8 cellular contexts compared by ENCODE assay signal in genomic region chr22:37560682-37561208, GRCh38. TPM values are rescaled to one million over a fixed set of nuclear protein-coding genes. Genes with fewer than 3 reads are reported as not detected.
DNase-seq lines count a peak whose midpoint lies in the region; ATAC-seq and TF ChIP-seq lines count a peak whose summit lies in the region.

No MANE protein-coding gene starts in this region.

- H3K27me3 Mint-ChIP-seq in activated CD4-positive, alpha-beta T cell treated with anti-CD3 and anti-CD28 coated beads for 36 hours: peaks cover 49% of the 10 kb centered on the region
- peaks cover 76% of the 10 kb centered on the region for H3K27me3 Mint-ChIP-seq in central memory CD8-positive, alpha-beta T cell

- H3K36me3 Mint-ChIP-seq in activated CD4-positive, alpha-beta T cell treated with anti-CD3 and anti-CD28 coated beads for 36 hours (ENCODE audit: low read depth): no peaks in the 10 kb centered on the region
- H3K36me3 Mint-ChIP-seq in central memory CD8-positive, alpha-beta T cell (ENCODE audit: insufficient read depth): peaks cover 4% of the 10 kb centered on the region

- TF ChIP-seq RAD21 in liver (IDR thresholded peaks at IDR 0.05): no peak

- no peaks in the 10 kb centered on the region for H3K27me3 ChIP-seq in liver (ENCODE audit: control insufficient read depth in 4 of 4, insufficient read depth in 4 of 4, low read length in 3 of 4)
- no peaks in the 10 kb centered on the region for H3K27me3 ChIP-seq in tibial nerve

- H3K4me1 ChIP-seq in liver (ENCODE audit: control insufficient read depth in 4 of 4, insufficient read depth in 4 of 4, low read length in 3 of 4): peaks cover 34 to 68% (median 54%) of the 10 kb centered on the region in 4 donors
- peaks cover 0 to 68% (median 42%) of the 10 kb centered on the region in 4 donors for H3K4me1 ChIP-seq in tibial nerve

- peak overlapping the region; percentile 94 to 100 for H3K27ac ChIP-seq in liver (ENCODE audit: low read depth in 1 of 2, low read length in 2 of 2)
- peak overlapping the region; percentile 97 to 100 (median 100) for H3K27ac ChIP-seq in tibial nerve

- no peak for TF ChIP-seq POLR2A in tibial nerve (IDR thresholded peaks at IDR 0.05)

- H3K4me3 ChIP-seq in liver (ENCODE audit: low read depth in 1 of 3, low read length in 3 of 3): peak overlapping the region; percentile 46 to 92 (median 87)
- peak overlapping the region; percentile 65 to 100 (median 95) for H3K4me3 ChIP-seq in tibial nerve

- H3K4me3 Mint-ChIP-seq in activated CD4-positive, alpha-beta T cell treated with anti-CD3 and anti-CD28 coated beads for 36 hours: peak overlapping the region; percentile 38
- peak overlapping the region; percentile 74 for H3K4me3 Mint-ChIP-seq in central memory CD8-positive, alpha-beta T cell

- H3K4me1 Mint-ChIP-seq in activated CD4-positive, alpha-beta T cell treated with anti-CD3 and anti-CD28 coated beads for 36 hours: peaks cover 13% of the 10 kb centered on the region
- peaks cover 17% of the 10 kb centered on the region for H3K4me1 Mint-ChIP-seq in central memory CD8-positive, alpha-beta T cell

- intact Hi-C loops in activated CD4-positive, alpha-beta T cell treated with anti-CD3 and anti-CD28 coated beads for 36 hours (cut with DNase I, micrococcal nuclease): loop anchor here in 1 of 2 experiments (1.0 to 2.0 kb wide), 2 partner anchors 22 to 74 kb away; partner anchors contain the start of gene MFNG

- H3K9me3 ChIP-seq in liver (ENCODE audit: control insufficient read depth in 4 of 4, low read length in 3 of 4) (no peaks in the 10 kb centered on the region), tibial nerve (no peaks in the 10 kb centered on the region)

- no peaks in the 10 kb centered on the region for H3K9me3 Mint-ChIP-seq in activated CD4-positive, alpha-beta T cell treated with anti-CD3 and anti-CD28 coated beads for 36 hours (ENCODE audit: low read depth)
- H3K9me3 Mint-ChIP-seq in central memory CD8-positive, alpha-beta T cell: no peaks in the 10 kb centered on the region

- no peak for ATAC-seq in activated CD4-positive, alpha-beta T cell treated with anti-CD3 and anti-CD28 coated beads for 36 hours
- ATAC-seq in central memory CD8-positive, alpha-beta T cell (replicated peaks; ENCODE audit: extremely low read depth, poor library complexity, severe bottlenecking): no peak
- no peak for ATAC-seq in GM18517 (IDR thresholded peaks at IDR 0.05; ENCODE audit: unreplicated experiment)

- peak in 1 of 2 donors; percentile 11 for TF ChIP-seq EP300 in tibial nerve (IDR thresholded peaks at IDR 0.05)

- H3K9ac ChIP-seq in liver (ENCODE audit: low read depth in 1 of 2, low read length in 2 of 2): peak overlapping the region; percentile 63 to 93

- no peak for TF ChIP-seq CTCF in liver (IDR thresholded peaks at IDR 0.05; ENCODE audit: low read depth, low read length, missing input control)
- TF ChIP-seq CTCF in tibial nerve (IDR thresholded peaks at IDR 0.05): no peak

- H3K27ac Mint-ChIP-seq in activated CD4-positive, alpha-beta T cell treated with anti-CD3 and anti-CD28 coated beads for 36 hours: no peak overlapping the region
- H3K27ac Mint-ChIP-seq in central memory CD8-positive, alpha-beta T cell (ENCODE audit: low read depth): no peak overlapping the region

- no peaks in the 10 kb centered on the region for H3K36me3 ChIP-seq in liver (ENCODE audit: control insufficient read depth in 4 of 4, insufficient read depth in 3 of 4, low read depth in 1 of 4, low read length in 3 of 4)
- H3K36me3 ChIP-seq in tibial nerve: peaks cover 0 to 2% (median 0%) of the 10 kb centered on the region in 3 donors

- POLR2A ChIA-PET in activated CD4-positive, alpha-beta T cell treated with anti-CD3 and anti-CD28 coated beads for 36 hours (lab: Charles Lee): no interaction called here

- CTCF ChIA-PET in activated CD4-positive, alpha-beta T cell treated with anti-CD3 and anti-CD28 coated beads for 36 hours (lab: Charles Lee): interaction anchor here (1.3 to 10.2 kb wide), 6 partner anchors 8 to 47 kb away, joined by 4 to 302 read pairs (median 6); partner anchors contain the start of gene GGA1

- no peak for DNase-seq in activated CD4-positive, alpha-beta T cell treated with anti-CD3 and anti-CD28 coated beads for 36 hours
- no peak for DNase-seq in activated CD4-positive, alpha-beta T cell treated with anti-CD3 and anti-CD28 coated beads for 4 hours
- no peak for DNase-seq in central memory CD8-positive, alpha-beta T cell (ENCODE audit: low spot score in 2 of 2)
- no peak for DNase-seq in tibial nerve (ENCODE audit: low spot score in 2 of 2)
- no peak for DNase-seq in stimulated activated CD4-positive, alpha-beta T cell treated with anti-CD3 and anti-CD28 coated beads, Interleukin-1b, Interleukin-23, amount 100 ng/mL, for 48 hours
- DNase-seq in germinal center (ENCODE audit: low spot score): no peak

- under 1% methylated on average over 62 of the region's 62 CpGs for WGBS in liver
- WGBS in tibial nerve, 2 donors: 0 to 2% methylated on average over 12 to 21 of the region's 62 CpGs

TF ChIP-seq in liver, 16 proteins besides CTCF, POLR2A, EP300 and RAD21:
- TF ChIP-seq GABPA (IDR thresholded peaks at IDR 0.05 in 1 of 2, conservative IDR thresholded peaks at IDR 0.05 in 1 of 2) (no peak), ZBTB33 (IDR thresholded peaks at IDR 0.05) (no peak), FOXA2 (IDR thresholded peaks at IDR 0.05) (no peak), JUND (IDR thresholded peaks at IDR 0.05) (no peak), RXRA (IDR thresholded peaks at IDR 0.05) (no peak)
- TF ChIP-seq, protein P1, sequence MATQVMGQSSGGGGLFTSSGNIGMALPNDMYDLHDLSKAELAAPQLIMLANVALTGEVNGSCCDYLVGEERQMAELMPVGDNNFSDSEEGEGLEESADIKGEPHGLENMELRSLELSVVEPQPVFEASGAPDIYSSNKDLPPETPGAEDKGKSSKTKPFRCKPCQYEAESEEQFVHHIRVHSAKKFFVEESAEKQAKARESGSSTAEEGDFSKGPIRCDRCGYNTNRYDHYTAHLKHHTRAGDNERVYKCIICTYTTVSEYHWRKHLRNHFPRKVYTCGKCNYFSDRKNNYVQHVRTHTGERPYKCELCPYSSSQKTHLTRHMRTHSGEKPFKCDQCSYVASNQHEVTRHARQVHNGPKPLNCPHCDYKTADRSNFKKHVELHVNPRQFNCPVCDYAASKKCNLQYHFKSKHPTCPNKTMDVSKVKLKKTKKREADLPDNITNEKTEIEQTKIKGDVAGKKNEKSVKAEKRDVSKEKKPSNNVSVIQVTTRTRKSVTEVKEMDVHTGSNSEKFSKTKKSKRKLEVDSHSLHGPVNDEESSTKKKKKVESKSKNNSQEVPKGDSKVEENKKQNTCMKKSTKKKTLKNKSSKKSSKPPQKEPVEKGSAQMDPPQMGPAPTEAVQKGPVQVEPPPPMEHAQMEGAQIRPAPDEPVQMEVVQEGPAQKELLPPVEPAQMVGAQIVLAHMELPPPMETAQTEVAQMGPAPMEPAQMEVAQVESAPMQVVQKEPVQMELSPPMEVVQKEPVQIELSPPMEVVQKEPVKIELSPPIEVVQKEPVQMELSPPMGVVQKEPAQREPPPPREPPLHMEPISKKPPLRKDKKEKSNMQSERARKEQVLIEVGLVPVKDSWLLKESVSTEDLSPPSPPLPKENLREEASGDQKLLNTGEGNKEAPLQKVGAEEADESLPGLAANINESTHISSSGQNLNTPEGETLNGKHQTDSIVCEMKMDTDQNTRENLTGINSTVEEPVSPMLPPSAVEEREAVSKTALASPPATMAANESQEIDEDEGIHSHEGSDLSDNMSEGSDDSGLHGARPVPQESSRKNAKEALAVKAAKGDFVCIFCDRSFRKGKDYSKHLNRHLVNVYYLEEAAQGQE (IDR thresholded peaks at IDR 0.05): no peak
TF ChIP-seq in liver: peak in this region for 0.

RNA-seq across cellular contexts. Expression of gene CDC42EP1, which starts 0.5 kb away (rescaled TPM):
- under 1 TPM; 0.83 to 0.87 TPM for total RNA-seq in activated CD4-positive, alpha-beta T cell treated with anti-CD3 and anti-CD28 coated beads for 36 hours
- total RNA-seq in liver (10 to 100 TPM; 10.2 to 18.8 TPM), tibial nerve (10 to 100 TPM; 28.4 to 53.4 (median 33.4) TPM)
- polyA plus RNA-seq in liver: 10 to 100 TPM; 43.6 to 66.6 TPM

RNA-seq across cellular contexts. Expression of gene LGALS2, which starts 19.1 kb away (rescaled TPM):
- not detected for total RNA-seq in activated CD4-positive, alpha-beta T cell treated with anti-CD3 and anti-CD28 coated beads for 36 hours
- total RNA-seq in liver: 1 to 10 TPM in 1 of 2 donors, under 1 TPM in 1; 0.33 to 3.4 TPM
- polyA plus RNA-seq in liver: 1 to 10 TPM in 1 of 2 donors, under 1 TPM in 1; 0.81 to 2.3 TPM
- not detected for total RNA-seq in tibial nerve

RNA-seq across cellular contexts. Expression of gene CARD10, which starts 41.5 kb away (rescaled TPM):
- total RNA-seq in activated CD4-positive, alpha-beta T cell treated with anti-CD3 and anti-CD28 coated beads for 36 hours: not detected
- total RNA-seq in liver (1 to 10 TPM; 7.8 to 8.9 TPM), tibial nerve (10 to 100 TPM; 12.5 to 21.6 (median 17.0) TPM)
- 10 to 100 TPM in 1 of 2 donors, 1 to 10 TPM in 1; 7.9 to 14.0 TPM for polyA plus RNA-seq in liver

RNA-seq across cellular contexts. Expression of gene GGA1, which starts 47.9 kb away (rescaled TPM):
- 10 to 100 TPM; 55.4 to 66.6 TPM for total RNA-seq in activated CD4-positive, alpha-beta T cell treated with anti-CD3 and anti-CD28 coated beads for 36 hours
- total RNA-seq in liver: 10 to 100 TPM; 17.4 to 26.4 TPM
- polyA plus RNA-seq in liver: 10 to 100 TPM; 15.1 to 18.2 TPM
- 10 to 100 TPM; 66.3 to 99.0 (median 77.2) TPM for total RNA-seq in tibial nerve

Comparison
In these comparisons a context has a peak if more than half of its experiments do, and no peak if none do; other contexts are left out.
1. RNA of gene CDC42EP1, which starts 0.5 kb away (total RNA-seq): 28.4 to 53.4 TPM in tibial nerve and 10.2 to 18.8 TPM in liver; 0.83 to 0.87 TPM in activated CD4-positive, alpha-beta T cell treated with anti-CD3 and anti-CD28 coated beads for 36 hours; every median in the first group is over 4 times any median in the second.
2. RNA of gene CARD10, which starts 41.5 kb away (total RNA-seq): 12.5 to 21.6 TPM in tibial nerve and 7.8 to 8.9 TPM in liver; not detected in activated CD4-positive, alpha-beta T cell treated with anti-CD3 and anti-CD28 coated beads for 36 hours; every median in the first group is over 4 times any median in the second.